Comparison of ENCODE assay signal across 9 cellular contexts in genomic region chr11:16542353-16542752, GRCh38.
"Had no signal": no experiment of that assay in that cellular context is flagged by ENCODE, and none has a peak within 500 bp of the region (broad histone marks: within the 10 kb centered on the region; RNA-seq: fewer than 3 reads in every experiment).

No MANE protein-coding gene starts in this region.

- H3K27ac ChIP-seq: GM23248, HL-60, KMS-11 had no signal

- H3K36me3 ChIP-seq: HAP-1 had no signal

- H3K9me3 ChIP-seq: HAP-1 had no signal

- H3K9ac ChIP-seq: GM23248, KMS-11 had no signal

- H3K4me2 ChIP-seq: KMS-11 had no signal

- H2AFZ ChIP-seq: GM23248 had no signal

- DNase-seq: GM23248, GOT3, H7, HFFc6, KBM-7 had no signal

- ATAC-seq: HCT116 had no signal

- H3K4me3 ChIP-seq: GM23248, HAP-1 had no signal
